In genomic region chr2:120552079-120552478, GRCh38 we compare ENCODE assay signal across 14 cellular contexts.
"Had no signal": no experiment of that assay in that cellular context is flagged by ENCODE, and none has a peak within 500 bp of the region (broad histone marks: within the 10 kb centered on the region; RNA-seq: fewer than 3 reads in every experiment).

No MANE protein-coding gene starts in this region.

- H3K4me3 ChIP-seq: mucosa of descending colon, testis had no signal

- H3K9me3 ChIP-seq: mucosa of descending colon, testis had no signal

- H3K36me3 Mint-ChIP-seq: naive thymus-derived CD8-positive, alpha-beta T cell; WTC11 had no signal

- H3K27ac Mint-ChIP-seq: activated naive CD4-positive, alpha-beta T cell treated with anti-CD3 and anti-CD28 coated beads for 36 hours; activated T-helper 17 cell treated with anti-CD3 and anti-CD28 coated beads, Interleukin-2, amount 50 U/mL, for 72 hours; effector memory CD8-positive, alpha-beta T cell; naive thymus-derived CD8-positive, alpha-beta T cell; progenitor cell of endocrine pancreas; WTC11 had no signal

- H3K27me3 ChIP-seq: testis had no signal

- H3K4me1 Mint-ChIP-seq: activated T-helper 17 cell treated with anti-CD3 and anti-CD28 coated beads, Interleukin-2, amount 50 U/mL, for 72 hours; central memory CD8-positive, alpha-beta T cell had no signal

- H3K4me3 Mint-ChIP-seq: activated naive CD4-positive, alpha-beta T cell treated with anti-CD3 and anti-CD28 coated beads for 36 hours; activated T-helper 17 cell treated with anti-CD3 and anti-CD28 coated beads, Interleukin-2, amount 50 U/mL, for 72 hours; central memory CD8-positive, alpha-beta T cell; effector memory CD8-positive, alpha-beta T cell; naive thymus-derived CD8-positive, alpha-beta T cell had no signal

- DNase-seq: activated CD4-positive, alpha-beta T cell treated with anti-CD3 and anti-CD28 coated beads for 48 hours; activated naive CD4-positive, alpha-beta T cell treated with anti-CD3 and anti-CD28 coated beads for 36 hours; activated T-cell treated with anti-CD3 and anti-CD28 coated beads for 4 hours; effector memory CD8-positive, alpha-beta T cell; naive thymus-derived CD8-positive, alpha-beta T cell; stimulated activated CD4-positive, alpha-beta T cell treated with anti-CD3 and anti-CD28 coated beads, Interleukin-4, amount 100 ng/mL, for 1 hour; stimulated activated CD8-positive, alpha-beta memory T cell treated with anti-CD3 and anti-CD28 coated beads, Interleukin-4, amount 100 ng/mL, for 48 hours; stimulated activated naive CD8-positive, alpha-beta T cell treated with anti-CD3 and anti-CD28 coated beads, Interleukin-15, Interleukin-2, amounts not matched to agents 100 U/mL and 50 U/mL, for 24 hours had no signal

- ATAC-seq: effector memory CD8-positive, alpha-beta T cell; naive thymus-derived CD8-positive, alpha-beta T cell; stimulated activated naive CD8-positive, alpha-beta T cell treated with anti-CD3 and anti-CD28 coated beads, Interleukin-15, Interleukin-2, amounts not matched to agents 100 U/mL and 50 U/mL, for 24 hours had no signal

- H3K9me3 Mint-ChIP-seq: activated naive CD4-positive, alpha-beta T cell treated with anti-CD3 and anti-CD28 coated beads for 36 hours; activated T-helper 17 cell treated with anti-CD3 and anti-CD28 coated beads, Interleukin-2, amount 50 U/mL, for 72 hours; central memory CD8-positive, alpha-beta T cell; effector memory CD8-positive, alpha-beta T cell; naive thymus-derived CD8-positive, alpha-beta T cell; WTC11 had no signal
